ENCODE assay signal across 8 cellular contexts in the genomic region with DNA sequence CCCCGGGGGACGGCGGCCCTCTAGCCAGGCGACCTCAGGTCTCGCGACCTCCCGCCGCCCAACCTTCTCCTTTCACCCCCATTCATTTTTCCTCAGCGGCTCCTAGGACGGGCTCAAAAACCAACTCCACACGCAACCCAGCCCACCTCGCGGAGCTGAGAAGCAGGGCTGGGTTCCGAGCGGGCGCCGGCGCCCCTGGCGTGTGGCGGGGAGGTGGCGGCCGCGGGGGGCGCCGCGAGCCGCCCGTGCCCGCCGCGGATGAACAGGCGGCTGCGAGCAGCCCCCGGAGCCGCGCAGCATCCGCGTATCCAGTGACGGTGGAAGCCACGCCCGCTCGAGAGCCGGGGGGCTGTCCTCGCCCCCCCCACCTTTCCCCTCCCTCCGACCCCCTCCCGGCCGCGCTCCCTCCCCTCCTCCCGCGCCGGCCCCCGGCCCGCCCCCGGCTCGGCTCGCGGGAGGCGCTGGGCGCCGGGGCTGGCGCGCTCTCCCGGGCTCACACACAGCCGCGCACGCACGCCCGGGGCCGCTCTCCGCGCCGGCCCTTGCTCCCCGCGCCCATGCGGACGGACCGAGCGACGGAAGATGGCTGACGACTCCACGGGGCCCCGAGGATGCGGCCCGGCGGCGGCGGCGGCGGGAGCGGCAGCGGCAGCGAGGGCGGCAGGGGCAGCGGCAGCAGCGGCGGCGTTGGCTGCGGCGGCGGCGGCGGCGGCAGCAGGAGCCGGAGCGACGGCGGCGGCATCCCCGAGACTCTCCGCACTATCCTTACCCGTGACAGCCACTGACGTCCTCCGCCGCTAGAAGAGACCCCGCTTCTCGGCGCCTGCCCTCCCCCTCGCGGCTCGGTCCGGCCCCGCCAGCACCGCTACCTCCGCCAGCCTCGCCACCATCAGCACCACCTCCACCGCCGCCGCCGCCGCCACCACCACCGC. TPM values are rescaled to one million over a fixed set of nuclear protein-coding genes. Genes with fewer than 3 reads are reported as not detected.
DNase-seq lines count a peak whose midpoint lies in the region; ATAC-seq, FAIRE-seq and TF ChIP-seq lines count a peak whose summit lies in the region.

A gene with protein sequence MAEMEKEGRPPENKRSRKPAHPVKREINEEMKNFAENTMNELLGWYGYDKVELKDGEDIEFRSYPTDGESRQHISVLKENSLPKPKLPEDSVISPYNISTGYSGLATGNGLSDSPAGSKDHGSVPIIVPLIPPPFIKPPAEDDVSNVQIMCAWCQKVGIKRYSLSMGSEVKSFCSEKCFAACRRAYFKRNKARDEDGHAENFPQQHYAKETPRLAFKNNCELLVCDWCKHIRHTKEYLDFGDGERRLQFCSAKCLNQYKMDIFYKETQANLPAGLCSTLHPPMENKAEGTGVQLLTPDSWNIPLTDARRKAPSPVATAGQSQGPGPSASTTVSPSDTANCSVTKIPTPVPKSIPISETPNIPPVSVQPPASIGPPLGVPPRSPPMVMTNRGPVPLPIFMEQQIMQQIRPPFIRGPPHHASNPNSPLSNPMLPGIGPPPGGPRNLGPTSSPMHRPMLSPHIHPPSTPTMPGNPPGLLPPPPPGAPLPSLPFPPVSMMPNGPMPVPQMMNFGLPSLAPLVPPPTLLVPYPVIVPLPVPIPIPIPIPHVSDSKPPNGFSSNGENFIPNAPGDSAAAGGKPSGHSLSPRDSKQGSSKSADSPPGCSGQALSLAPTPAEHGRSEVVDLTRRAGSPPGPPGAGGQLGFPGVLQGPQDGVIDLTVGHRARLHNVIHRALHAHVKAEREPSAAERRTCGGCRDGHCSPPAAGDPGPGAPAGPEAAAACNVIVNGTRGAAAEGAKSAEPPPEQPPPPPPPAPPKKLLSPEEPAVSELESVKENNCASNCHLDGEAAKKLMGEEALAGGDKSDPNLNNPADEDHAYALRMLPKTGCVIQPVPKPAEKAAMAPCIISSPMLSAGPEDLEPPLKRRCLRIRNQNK (plus strand): TSS at position 482 of the 932 bp plus-strand sequence. CDS start 500 bp downstream, outside the sequence.

- FAIRE-seq in GM19239 (lab: Jason Lieb, UNC): no peak

- intact Hi-C loops in left colon (cut with DNase I, micrococcal nuclease): no loop called here

- peaks cover 35% of the 10 kb centered on the region for H3K27me3 ChIP-seq in WERI-Rb-1 (ENCODE audit: insufficient read depth, low read depth, severe bottlenecking)

- DNase-seq in Ammon's horn (ENCODE audit: low spot score) (peak; percentile 83), GM19239 (ENCODE audit: insufficient read length, low spot score) (peak; percentile 46), NCI-H1092 treated with DMSO at 0.1 percent for 48 hours (lab: John Stamatoyannopoulos, UW) (peak; percentile 68), WERI-Rb-1 (peak; percentile 38), left colon (peak; percentile 30 to 37)
- peak; percentile 34 to 53 for DNase-seq in stimulated activated CD4-positive, alpha-beta T cell treated with anti-CD3 and anti-CD28 coated beads, Interleukin-2, amount 100 ng/mL, for 24 hours

- H3K9me3 ChIP-seq in WERI-Rb-1 (ENCODE audit: severe bottlenecking): no peaks in the 10 kb centered on the region

- no peaks in the 10 kb centered on the region for H3K36me3 ChIP-seq in WERI-Rb-1

- H3K4me3 ChIP-seq in WERI-Rb-1 (ENCODE audit: low read depth, low read length): peak within 1 kb of the TSS; percentile 63

- TF ChIP-seq CTCF in WERI-Rb-1 (IDR thresholded peaks at IDR 0.05; ENCODE audit: low read depth, low read length): 0 out of 2 replicates have a peak, but pooled peaks have one; percentile 1

- ATAC-seq in left colon: peak; percentile 49
- ATAC-seq in HG02763 (IDR thresholded peaks at IDR 0.05; ENCODE audit: unreplicated experiment): no peak

- H3K27ac ChIP-seq in WERI-Rb-1: no peak within 1 kb of the TSS
- H3K27ac ChIP-seq in cingulate gyrus (ENCODE audit: low read depth, low read length): peak within 1 kb of the TSS; percentile 52

RNA-seq across cellular contexts. Expression of the gene that starts here (rescaled TPM):
- total RNA-seq in left colon: 1 to 10 TPM in 1 of 2 donors, under 1 TPM in 1; 0.70 to 4.6 TPM
